Comparison of ENCODE assay signal across 8 cellular contexts in the genomic region with DNA sequence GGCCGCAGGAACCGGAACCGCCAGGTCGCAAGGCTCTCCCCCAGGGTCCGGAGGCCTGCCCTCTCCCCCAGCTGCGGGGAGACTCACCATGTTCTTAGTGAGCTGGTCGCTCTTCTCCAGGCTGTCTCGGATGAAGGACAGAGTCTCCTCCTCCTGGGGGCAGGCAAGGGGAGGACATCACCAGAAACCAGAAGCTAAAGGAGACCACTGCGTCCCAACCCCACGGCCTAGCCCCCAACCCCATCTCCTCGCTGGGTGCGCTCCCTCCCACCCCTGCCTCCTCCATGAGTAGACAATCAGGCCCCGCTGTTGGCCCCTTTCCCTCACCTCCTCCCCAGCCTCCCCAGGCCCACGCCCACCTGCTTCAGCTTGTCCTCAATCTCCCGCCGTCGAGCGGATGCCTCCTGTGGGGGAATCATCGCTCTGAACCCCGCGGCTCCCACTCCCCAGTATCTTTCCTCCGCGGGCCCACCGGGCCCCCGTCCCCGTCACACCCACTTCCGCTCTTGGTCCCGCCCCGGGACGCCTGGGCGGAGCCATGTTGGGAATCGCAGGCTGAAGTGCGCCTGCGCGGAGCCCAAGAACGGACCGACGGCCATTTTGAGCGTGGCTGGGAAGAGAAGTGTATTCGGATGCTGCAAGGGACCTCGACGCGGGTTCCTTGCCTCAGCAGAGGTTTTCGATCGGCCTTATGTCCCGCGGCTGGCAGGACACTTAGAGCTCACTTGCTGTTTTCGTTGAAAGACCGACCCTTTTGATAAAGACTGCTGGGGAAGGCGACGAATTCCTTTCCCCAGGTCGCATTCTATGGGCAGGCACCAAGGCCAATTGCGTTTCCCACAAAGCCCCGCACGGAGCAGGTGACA. TPM values are rescaled to one million over a fixed set of nuclear protein-coding genes. Genes with fewer than 3 reads are reported as not detected.
DNase-seq lines count a peak whose midpoint lies in the region; ATAC-seq and TF ChIP-seq lines count a peak whose summit lies in the region.

A gene with protein sequence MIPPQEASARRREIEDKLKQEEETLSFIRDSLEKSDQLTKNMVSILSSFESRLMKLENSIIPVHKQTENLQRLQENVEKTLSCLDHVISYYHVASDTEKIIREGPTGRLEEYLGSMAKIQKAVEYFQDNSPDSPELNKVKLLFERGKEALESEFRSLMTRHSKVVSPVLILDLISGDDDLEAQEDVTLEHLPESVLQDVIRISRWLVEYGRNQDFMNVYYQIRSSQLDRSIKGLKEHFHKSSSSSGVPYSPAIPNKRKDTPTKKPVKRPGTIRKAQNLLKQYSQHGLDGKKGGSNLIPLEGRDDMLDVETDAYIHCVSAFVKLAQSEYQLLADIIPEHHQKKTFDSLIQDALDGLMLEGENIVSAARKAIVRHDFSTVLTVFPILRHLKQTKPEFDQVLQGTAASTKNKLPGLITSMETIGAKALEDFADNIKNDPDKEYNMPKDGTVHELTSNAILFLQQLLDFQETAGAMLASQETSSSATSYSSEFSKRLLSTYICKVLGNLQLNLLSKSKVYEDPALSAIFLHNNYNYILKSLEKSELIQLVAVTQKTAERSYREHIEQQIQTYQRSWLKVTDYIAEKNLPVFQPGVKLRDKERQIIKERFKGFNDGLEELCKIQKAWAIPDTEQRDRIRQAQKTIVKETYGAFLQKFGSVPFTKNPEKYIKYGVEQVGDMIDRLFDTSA (minus strand): TSS at position 514 of the 866 bp plus-strand sequence. CDS start 95 bp downstream, at position 419.

- WGBS in mesenchymal stem cell = 6% methylated on average over 52 of the region's 55 CpGs

- peak within 1 kb of the TSS; percentile 93 to 95 for H3K18ac ChIP-seq in mesenchymal stem cell (ENCODE audit: low read depth in 1 of 2, low read length in 2 of 2)

- H4K91ac ChIP-seq in mesenchymal stem cell (ENCODE audit: low read length) = peak within 1 kb of the TSS; percentile 95

- H3K36me3 ChIP-seq in BE2C (peaks cover 15% of the 10 kb centered on the region), mesenchymal stem cell (ENCODE audit: control insufficient read depth in 1 of 2, insufficient read depth in 2 of 2, low read depth in 1 of 2, low read length in 2 of 2) (peaks cover 24 to 31% of the 10 kb centered on the region in 2 experiments)
- H3K36me3 ChIP-seq in effector memory CD4-positive, alpha-beta T cell (ENCODE audit: control insufficient read depth, insufficient read depth, low read length) = peaks cover 17% of the 10 kb centered on the region

- no peak within 1 kb of the TSS for H2BK15ac ChIP-seq in mesenchymal stem cell (ENCODE audit: low read depth, poor library complexity, severe bottlenecking)

- H3K4me2 ChIP-seq in mesenchymal stem cell (ENCODE audit: low read length, poor library complexity, severe bottlenecking) = peak within 1 kb of the TSS; percentile 73

- peaks cover 17% of the 10 kb centered on the region for H3K79me1 ChIP-seq in mesenchymal stem cell (replicated peaks; ENCODE audit: low read length, poor library complexity, severe bottlenecking)

- peak within 1 kb of the TSS; percentile 78 for H2AFZ ChIP-seq in mesenchymal stem cell (ENCODE audit: low read depth, low read length)

- peak within 1 kb of the TSS; percentile 100 for H4K8ac ChIP-seq in mesenchymal stem cell (ENCODE audit: low read length)

- H2BK120ac ChIP-seq in mesenchymal stem cell (ENCODE audit: low read depth, low read length) = peak within 1 kb of the TSS; percentile 90

- peak within 1 kb of the TSS; percentile 22 for H2BK5ac ChIP-seq in mesenchymal stem cell (ENCODE audit: low read depth, low read length, poor library complexity, severe bottlenecking)

- H3K4me3 ChIP-seq in BE2C (ENCODE audit: low read depth, low read length) (peak within 1 kb of the TSS; percentile 88), mesenchymal stem cell (ENCODE audit: insufficient read depth in 1 of 2, low read depth in 1 of 2, low read length in 2 of 2) (peak within 1 kb of the TSS; percentile 81 to 86)
- peak within 1 kb of the TSS; percentile 89 for H3K4me3 ChIP-seq in effector memory CD4-positive, alpha-beta T cell (ENCODE audit: insufficient read depth, low read depth, low read length, poor library complexity, severe bottlenecking)

- peak within 1 kb of the TSS; percentile 84 for H3K9ac ChIP-seq in mesenchymal stem cell (ENCODE audit: low read length)

- H3K9me3 ChIP-seq in BE2C (no peaks in the 10 kb centered on the region), mesenchymal stem cell (ENCODE audit: control insufficient read depth, low read length) (no peaks in the 10 kb centered on the region)
- H3K9me3 ChIP-seq in effector memory CD4-positive, alpha-beta T cell (ENCODE audit: control insufficient read depth, low read length) = no peaks in the 10 kb centered on the region

- peak within 1 kb of the TSS in 1 of 2 experiments; percentile 73 for H3K14ac ChIP-seq in mesenchymal stem cell (ENCODE audit: low read length in 2 of 2)

- H3K27me3 ChIP-seq in BE2C (no peaks in the 10 kb centered on the region), mesenchymal stem cell (ENCODE audit: control insufficient read depth in 1 of 2, insufficient read depth in 1 of 2, low read length in 2 of 2) (no peaks in the 10 kb centered on the region)
- H3K27me3 ChIP-seq in effector memory CD4-positive, alpha-beta T cell (replicated peaks; ENCODE audit: control insufficient read depth, insufficient read depth, low read length, poor library complexity, severe bottlenecking) = no peaks in the 10 kb centered on the region

- H2AK5ac ChIP-seq in mesenchymal stem cell (ENCODE audit: low read length, severe bottlenecking) = peak within 1 kb of the TSS; percentile 95

- peak within 1 kb of the TSS; percentile 78 for H3K27ac ChIP-seq in effector memory CD4-positive, alpha-beta T cell (ENCODE audit: insufficient read depth, low read length, poor library complexity, severe bottlenecking)
- H3K27ac ChIP-seq in mesenchymal stem cell (ENCODE audit: low read length, poor library complexity, severe bottlenecking) = peak within 1 kb of the TSS; percentile 71

- DNase-seq in BE2C (peak; percentile 94), HS-5 (ENCODE audit: low read depth) (peak; percentile 64), NK-92 (lab: John Stamatoyannopoulos, UW; ENCODE audit: unreplicated experiment) (peak; percentile 62), mesenchymal stem cell (peak; percentile 91)
- DNase-seq in activated CD8-positive, alpha-beta memory T cell treated with anti-CD3 and anti-CD28 coated beads for 24 hours = peak; percentile 98
- DNase-seq in effector memory CD4-positive, alpha-beta T cell = peak; percentile 85 to 89 (median 88)
- DNase-seq in stimulated activated CD8-positive, alpha-beta memory T cell treated with anti-CD3 and anti-CD28 coated beads, Interleukin-12 subunit alpha, Interleukin-12 subunit beta, amount 100 ng/mL, for 24 hours (ENCODE audit: extremely low read depth) = peak; percentile 79

- peaks cover 4% of the 10 kb centered on the region for H3K4me1 ChIP-seq in BE2C
- peaks cover 12% of the 10 kb centered on the region for H3K4me1 ChIP-seq in effector memory CD4-positive, alpha-beta T cell (ENCODE audit: control insufficient read depth, insufficient read depth, low read length, poor library complexity, severe bottlenecking)
- H3K4me1 ChIP-seq in mesenchymal stem cell (ENCODE audit: control insufficient read depth, insufficient read depth, low read depth, low read length) = peaks cover 15% of the 10 kb centered on the region

- peak within 1 kb of the TSS; percentile 91 to 99 for H3K4ac ChIP-seq in mesenchymal stem cell (ENCODE audit: low read depth in 1 of 2, low read length in 2 of 2)

- TF ChIP-seq CTCF in BE2C (IDR thresholded peaks at IDR 0.05; ENCODE audit: low read depth, low read length) = no peak

- peak within 1 kb of the TSS in 1 of 2 experiments; percentile 39 for H2BK12ac ChIP-seq in mesenchymal stem cell (ENCODE audit: low read length in 2 of 2)

- ATAC-seq in GM19372 (IDR thresholded peaks at IDR 0.05; ENCODE audit: low read depth, unreplicated experiment) = peak; percentile 85

- peak within 1 kb of the TSS in 1 of 2 experiments; percentile 80 for H3K23ac ChIP-seq in mesenchymal stem cell (ENCODE audit: low read length in 2 of 2)

RNA-seq across cellular contexts. Expression of the gene that starts here (rescaled TPM):
- 46.4 TPM for polyA plus RNA-seq in BE2C (2012; ENCODE audit: insufficient read depth, insufficient read length, low read depth)
- 87.1 TPM for polyA plus RNA-seq in mesenchymal stem cell (2013, experiment 1 of 2)
- polyA plus RNA-seq in mesenchymal stem cell (2013, experiment 2 of 2) = 86.9 TPM

Comparison
In these comparisons a context has a peak if more than half of its experiments do, and no peak if none do; other contexts are left out.
1. Peak in every context shown above with its lines: DNase-seq, ATAC-seq, H3K4me3 ChIP-seq and H3K27ac ChIP-seq.